Comparison of ENCODE assay signal across 9 cellular contexts in genomic region chr17:740240-741055, GRCh38. TPM values are rescaled to one million over a fixed set of nuclear protein-coding genes. Genes with fewer than 3 reads are reported as not detected.
DNase-seq lines count a peak whose midpoint lies in the region; ATAC-seq, FAIRE-seq and TF ChIP-seq lines count a peak whose summit lies in the region.
"Had no signal": no experiment of that assay in that cellular context is flagged by ENCODE, and none has a peak within 500 bp of the region (broad histone marks: within the 10 kb centered on the region; RNA-seq: fewer than 3 reads in every experiment).

No MANE protein-coding gene starts in this region.

- peaks cover 30% of the 10 kb centered on the region for H3K79me2 ChIP-seq in SU-DHL-6 (ENCODE audit: insufficient read depth, low read length)
- no peaks in the 10 kb centered on the region for H3K79me2 ChIP-seq in H9 (ENCODE audit: insufficient read depth, low read length)

- peaks cover 40% of the 10 kb centered on the region for H3F3A ChIP-seq in SU-DHL-6 (ENCODE audit: insufficient read depth)

- H3K9ac ChIP-seq in SU-DHL-6 (ENCODE audit: low read length) = no peak overlapping the region; the same call in 1 of the 2 replicates
- no peak overlapping the region for H3K9ac ChIP-seq in H9 (ENCODE audit: extremely low read depth, insufficient read length, low read length)

- no peak overlapping the region for H2BK120ac ChIP-seq in H9 (ENCODE audit: low read depth, low read length, poor library complexity, severe bottlenecking)

- H3K9me3 ChIP-seq in SU-DHL-6 (ENCODE audit: insufficient read depth, low read length) (no peaks in the 10 kb centered on the region), H9 (ENCODE audit: control insufficient read depth, low read depth, low read length) (no peaks in the 10 kb centered on the region), tibial artery (no peaks in the 10 kb centered on the region)
- H3K9me3 ChIP-seq: upper lobe of left lung had no signal

- no peak overlapping the region for H3T11ph ChIP-seq in H9 (ENCODE audit: low read length)

- ATAC-seq in GM18870 (IDR thresholded peaks at IDR 0.05; ENCODE audit: unreplicated experiment) = peak; percentile 70
- ATAC-seq in HG02884 (IDR thresholded peaks at IDR 0.05; ENCODE audit: unreplicated experiment) = peak; percentile 68
- no peak for ATAC-seq in HG03571 (IDR thresholded peaks at IDR 0.05; ENCODE audit: unreplicated experiment)

- H2AFZ ChIP-seq in SU-DHL-6 (ENCODE audit: low read depth, low read length, severe bottlenecking) = no peak overlapping the region
- no peak overlapping the region for H2AFZ ChIP-seq in H9 (ENCODE audit: low read length)

- no peak overlapping the region for H2BK15ac ChIP-seq in H9 (ENCODE audit: low read depth, low read length)

- FAIRE-seq in urothelium cell line (lab: Jason Lieb, UNC) = no peak

- intact Hi-C loops in tibial artery (cut with DNase I; ENCODE audit: low total_unique reads) = no loop called here

- H3K79me1 ChIP-seq in H9 (ENCODE audit: insufficient read depth, low read depth, low read length, poor library complexity, severe bottlenecking) = no peaks in the 10 kb centered on the region

- H3K27me3 Mint-ChIP-seq in H9 (ENCODE audit: low read depth) = no peaks in the 10 kb centered on the region; the same call in 1 of the 2 replicates

- H3K27ac Mint-ChIP-seq in H9 = peak overlapping the region in 1 of 3 experiments; percentile 30; a peak in 4 of 7 replicates

- no peak overlapping the region for H3K18ac ChIP-seq in H9 (ENCODE audit: insufficient read length, low read depth, low read length)

- no peak overlapping the region for H3K56ac ChIP-seq in H9 (ENCODE audit: insufficient read length, low read depth, low read length)

- DNase-seq in midbrain (lab: John Stamatoyannopoulos, UW) (peak; percentile 13), H9 (no peak), urothelium cell line (ENCODE audit: low spot score) (no peak), tibial artery (no peak)

- no peak overlapping the region for H2BK12ac ChIP-seq in H9 (ENCODE audit: insufficient read length, low read depth, low read length)

- no peaks in the 10 kb centered on the region for H3K4me1 ChIP-seq in H9 (ENCODE audit: insufficient read depth, low read length)
- no peaks in the 10 kb centered on the region for H3K4me1 ChIP-seq in tibial artery
- H3K4me1 ChIP-seq: upper lobe of left lung had no signal

- H3K36me3 ChIP-seq in SU-DHL-6 (ENCODE audit: low read length) = peaks cover 10% of the 10 kb centered on the region
- peaks cover 18 to 74% (median 46%) of the 10 kb centered on the region in 3 donors for H3K36me3 ChIP-seq in tibial artery

- H4K20me1 ChIP-seq in SU-DHL-6 (ENCODE audit: low read depth, low read length) (peaks cover 12% of the 10 kb centered on the region), H9 (ENCODE audit: control insufficient read depth, insufficient read depth, insufficient read length) (peaks cover 3% of the 10 kb centered on the region)

- H2AK5ac ChIP-seq in H9 (ENCODE audit: insufficient read length, low read length) = no peak overlapping the region

- H4K8ac ChIP-seq in H9 (replicated peaks; ENCODE audit: insufficient read length, low read depth, low read length) = no peak overlapping the region

- no peak overlapping the region for H3K4me3 Mint-ChIP-seq in H9

- no peak for TF ChIP-seq CTCF in SU-DHL-6 (IDR thresholded peaks at IDR 0.05; ENCODE audit: insufficient read depth, low read length, poor library complexity, severe bottlenecking)
- TF ChIP-seq CTCF in H9 (conservative IDR thresholded peaks at IDR 0.05) = no peak
- TF ChIP-seq CTCF in tibial artery (IDR thresholded peaks at IDR 0.05) = no peak

- H4K5ac ChIP-seq in H9 (ENCODE audit: insufficient read length, low read depth, low read length) = no peak overlapping the region

- H2BK5ac ChIP-seq in H9 (ENCODE audit: insufficient read length, low read length) = no peak overlapping the region

- H3K9me2 ChIP-seq in SU-DHL-6 (replicated peaks; ENCODE audit: insufficient read depth, low read length) = no peaks in the 10 kb centered on the region

- no peak overlapping the region for H3K4me3 ChIP-seq in SU-DHL-6 (ENCODE audit: insufficient read depth, low read length, poor library complexity, severe bottlenecking)
- no peak overlapping the region for H3K4me3 ChIP-seq in tibial artery
- H3K4me3 ChIP-seq: upper lobe of left lung had no signal

- H3K23ac ChIP-seq in H9 (ENCODE audit: insufficient read length, low read depth, low read length) = no peak overlapping the region

- no peak overlapping the region for H3K4ac ChIP-seq in H9 (ENCODE audit: low read depth, low read length)

- peaks cover 39 to 92% (median 76%) of the 10 kb centered on the region in 3 experiments; a peak in 6 of 7 replicates for H3K36me3 Mint-ChIP-seq in H9 (ENCODE audit: insufficient read depth in 1 of 3, low read depth in 3 of 3)

- no peaks in the 10 kb centered on the region for H3K9me3 Mint-ChIP-seq in H9

- H3K27ac ChIP-seq in SU-DHL-6 (ENCODE audit: low read depth, low read length) (peak overlapping the region; percentile 57), H9 (ENCODE audit: insufficient read length, low read depth, low read length) (no peak overlapping the region), tibial artery (no peak overlapping the region)
- H3K27ac ChIP-seq: upper lobe of left lung had no signal

- no peak overlapping the region for H3K14ac ChIP-seq in H9 (ENCODE audit: insufficient read depth, low read length)

- H4K91ac ChIP-seq in H9 (ENCODE audit: insufficient read length, low read depth, low read length) = no peak overlapping the region

- H3K4me1 Mint-ChIP-seq in H9 = peaks cover 0 to 2% of the 10 kb centered on the region in 2 experiments; a peak in 1 of 4 replicates

- WGBS in H9 (ENCODE audit: extremely low coverage, insufficient read length, low lambda C conversion rate) = no CpG with 5 or more reads among the region's 19 CpGs

- no peaks in the 10 kb centered on the region for H3K23me2 ChIP-seq in H9 (ENCODE audit: insufficient read length, low read depth, low read length, poor library complexity, severe bottlenecking)

- H2BK20ac ChIP-seq in H9 (ENCODE audit: low read depth, low read length, poor library complexity, severe bottlenecking) = no peak overlapping the region

- H3K27me3 ChIP-seq in SU-DHL-6 (ENCODE audit: low read length) = no peaks in the 10 kb centered on the region
- no peaks in the 10 kb centered on the region for H3K27me3 ChIP-seq in H9 (ENCODE audit: insufficient read depth, low read length)
- H3K27me3 ChIP-seq in tibial artery = no peaks in the 10 kb centered on the region
- H3K27me3 ChIP-seq: upper lobe of left lung had no signal

- peak overlapping the region; percentile 35 for H3K4me2 ChIP-seq in SU-DHL-6 (ENCODE audit: low read depth, low read length, poor library complexity, severe bottlenecking)
- H3K4me2 ChIP-seq in H9 (ENCODE audit: insufficient read depth, insufficient read length, low read length) = no peak overlapping the region

RNA-seq across cellular contexts. Expression of gene TLCD3A, which starts 8.1 kb away (rescaled TPM):
- total RNA-seq in H9 (2021) = 27.3 and 29.6 TPM in 2 replicates

RNA-seq across cellular contexts. Expression of gene GEMIN4, which starts 11.6 kb away (rescaled TPM):
- 54.7 and 56.8 TPM in 2 replicates for total RNA-seq in H9 (2021)

RNA-seq across cellular contexts. Expression of gene VPS53, which starts 25.8 kb away (rescaled TPM):
- 56.2 and 57.0 TPM in 2 replicates for total RNA-seq in H9 (2021)

RNA-seq across cellular contexts. Expression of gene GLOD4, which starts 41.6 kb away (rescaled TPM):
- 99.8 and 106 TPM in 2 replicates for total RNA-seq in H9 (2021)

RNA-seq across cellular contexts. Expression of gene MRM3, which starts 41.7 kb away (rescaled TPM):
- total RNA-seq in H9 (2021) = 24.3 and 25.3 TPM in 2 replicates
